ENCODE assay signal across 1 cellular context in genomic region chr12:4153343-4153892, GRCh38.
A peak's percentile ranks its signal among the peaks of the same experiment; 100 is the strongest.
TF ChIP-seq lines count a peak whose summit lies in the region.

No MANE protein-coding gene starts in this region.

TF ChIP-seq in K562, 482 proteins besides CTCF, POLR2A, EP300 and RAD21 (continued from another document and continues in another):
- TF ChIP-seq, protein P1, sequence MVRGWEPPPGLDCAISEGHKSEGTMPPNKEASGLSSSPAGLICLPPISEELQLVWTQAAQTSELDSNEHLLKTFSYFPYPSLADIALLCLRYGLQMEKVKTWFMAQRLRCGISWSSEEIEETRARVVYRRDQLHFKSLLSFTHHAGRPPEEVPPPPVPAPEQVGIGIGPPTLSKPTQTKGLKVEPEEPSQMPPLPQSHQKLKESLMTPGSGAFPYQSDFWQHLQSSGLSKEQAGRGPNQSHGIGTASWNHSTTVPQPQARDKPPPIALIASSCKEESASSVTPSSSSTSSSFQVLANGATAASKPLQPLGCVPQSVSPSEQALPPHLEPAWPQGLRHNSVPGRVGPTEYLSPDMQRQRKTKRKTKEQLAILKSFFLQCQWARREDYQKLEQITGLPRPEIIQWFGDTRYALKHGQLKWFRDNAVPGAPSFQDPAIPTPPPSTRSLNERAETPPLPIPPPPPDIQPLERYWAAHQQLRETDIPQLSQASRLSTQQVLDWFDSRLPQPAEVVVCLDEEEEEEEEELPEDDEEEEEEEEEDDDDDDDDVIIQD (CRISPR knock-in tag; IDR thresholded peaks at IDR 0.05), result no peak
- no peak for TF ChIP-seq THAP12 (CRISPR knock-in tag; IDR thresholded peaks at IDR 0.05)
- peak; percentile 32; the same call in 1 of the 2 replicates for TF ChIP-seq PML (IDR thresholded peaks at IDR 0.05; ENCODE audit: low read length)
- peak; percentile 82 for TF ChIP-seq MTA1 (IDR thresholded peaks at IDR 0.05; ENCODE audit: borderline replicate concordance)
- TF ChIP-seq HCFC1 (IDR thresholded peaks at IDR 0.05; ENCODE audit: low read depth, low read length), result no peak
- no peak for TF ChIP-seq RFX1 (IDR thresholded peaks at IDR 0.05)
- peak; percentile 97 for TF ChIP-seq TFAP4 (CRISPR knock-in tag; IDR thresholded peaks at IDR 0.05; ENCODE audit: borderline replicate concordance)
- peak; percentile 46; the same call in 1 of the 2 replicates for TF ChIP-seq POLR2AphosphoS5 (IDR thresholded peaks at IDR 0.05; ENCODE audit: control insufficient read depth, insufficient read depth, low read depth, low read length)
- TF ChIP-seq JUND (IDR thresholded peaks at IDR 0.05; ENCODE audit: borderline replicate concordance, low read depth, low read length), result peak; percentile 78
- peak; percentile 64; the same call in 1 of the 3 replicates for TF ChIP-seq JUND (tag; IDR thresholded peaks at IDR 0.05; ENCODE audit: borderline replicate concordance, low read depth, low read length)
- peak; percentile 90 for TF ChIP-seq CBFA2T2 (conservative IDR thresholded peaks at IDR 0.05)
- TF ChIP-seq CXXC5 (CRISPR knock-in tag; IDR thresholded peaks at IDR 0.05), result peak; percentile 59; the same call in 1 of the 2 replicates
- TF ChIP-seq, protein P2, sequence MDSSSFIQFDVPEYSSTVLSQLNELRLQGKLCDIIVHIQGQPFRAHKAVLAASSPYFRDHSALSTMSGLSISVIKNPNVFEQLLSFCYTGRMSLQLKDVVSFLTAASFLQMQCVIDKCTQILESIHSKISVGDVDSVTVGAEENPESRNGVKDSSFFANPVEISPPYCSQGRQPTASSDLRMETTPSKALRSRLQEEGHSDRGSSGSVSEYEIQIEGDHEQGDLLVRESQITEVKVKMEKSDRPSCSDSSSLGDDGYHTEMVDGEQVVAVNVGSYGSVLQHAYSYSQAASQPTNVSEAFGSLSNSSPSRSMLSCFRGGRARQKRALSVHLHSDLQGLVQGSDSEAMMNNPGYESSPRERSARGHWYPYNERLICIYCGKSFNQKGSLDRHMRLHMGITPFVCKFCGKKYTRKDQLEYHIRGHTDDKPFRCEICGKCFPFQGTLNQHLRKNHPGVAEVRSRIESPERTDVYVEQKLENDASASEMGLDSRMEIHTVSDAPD (CRISPR knock-in tag; IDR thresholded peaks at IDR 0.05), result no peak
- TF ChIP-seq SAFB2 (IDR thresholded peaks at IDR 0.05; ENCODE audit: borderline replicate concordance, low read depth, low read length, severe bottlenecking), result no peak
- TF ChIP-seq ZEB2 (IDR thresholded peaks at IDR 0.05), result peak; percentile 95
- no peak for TF ChIP-seq CBX1 (IDR thresholded peaks at IDR 0.05; ENCODE audit: low read depth)
- TF ChIP-seq ZNF12 (CRISPR knock-in tag; IDR thresholded peaks at IDR 0.05), result no peak
- peak; percentile 75 for TF ChIP-seq GATAD2B (IDR thresholded peaks at IDR 0.05; ENCODE audit: borderline replicate concordance)
- TF ChIP-seq MEF2A (IDR thresholded peaks at IDR 0.05; ENCODE audit: control insufficient read depth, low read depth, low read length), result peak; percentile 79; the same call in 1 of the 2 replicates
- peak; percentile 71 to 98; a peak in 3 of 4 replicates for TF ChIP-seq TBL1XR1 (IDR thresholded peaks at IDR 0.05; ENCODE audit: low read length in 2 of 2)
- TF ChIP-seq ZNF253 (CRISPR knock-in tag; conservative IDR thresholded peaks at IDR 0.05), result no peak
- TF ChIP-seq ZNF41 (CRISPR knock-in tag; conservative IDR thresholded peaks at IDR 0.05), result no peak
- TF ChIP-seq ZFP36 (IDR thresholded peaks at IDR 0.05; ENCODE audit: low read depth, low read length, partially characterized antibody), result peak; percentile 93
- peak; percentile 95 for TF ChIP-seq SMAD4 (CRISPR knock-in tag; conservative IDR thresholded peaks at IDR 0.05)
- TF ChIP-seq MNT (conservative IDR thresholded peaks at IDR 0.05), result peak; percentile 49 to 78
- peak; percentile 88 for TF ChIP-seq KLF16 (IDR thresholded peaks at IDR 0.05)
- 0 out of 2 replicates have a peak, but pooled peaks have one; percentile 54 for TF ChIP-seq PHF21A (IDR thresholded peaks at IDR 0.05; ENCODE audit: borderline replicate concordance, low read depth)
- TF ChIP-seq THRAP3 (IDR thresholded peaks at IDR 0.05; ENCODE audit: borderline replicate concordance), result no peak
- peak; percentile 98 for TF ChIP-seq STAT5A (IDR thresholded peaks at IDR 0.05; ENCODE audit: borderline replicate concordance, low read length)
- TF ChIP-seq TAF9B (IDR thresholded peaks at IDR 0.05; ENCODE audit: partially characterized antibody), result peak; percentile 97
- peak; percentile 51; the same call in 1 of the 2 replicates for TF ChIP-seq GABPA (tag; conservative IDR thresholded peaks at IDR 0.05; ENCODE audit: low read depth)
- peak; percentile 93 for TF ChIP-seq MEIS2 (IDR thresholded peaks at IDR 0.05; ENCODE audit: partially characterized antibody)
- TF ChIP-seq ZKSCAN8 (CRISPR knock-in tag; IDR thresholded peaks at IDR 0.05), result no peak
- no peak for TF ChIP-seq SRSF3 (IDR thresholded peaks at IDR 0.05; ENCODE audit: insufficient read depth, low read length)
- no peak for TF ChIP-seq ZNF639 (CRISPR knock-in tag; conservative IDR thresholded peaks at IDR 0.05 in 1 of 2, IDR thresholded peaks at IDR 0.05 in 1 of 2)
- TF ChIP-seq, protein P3, sequence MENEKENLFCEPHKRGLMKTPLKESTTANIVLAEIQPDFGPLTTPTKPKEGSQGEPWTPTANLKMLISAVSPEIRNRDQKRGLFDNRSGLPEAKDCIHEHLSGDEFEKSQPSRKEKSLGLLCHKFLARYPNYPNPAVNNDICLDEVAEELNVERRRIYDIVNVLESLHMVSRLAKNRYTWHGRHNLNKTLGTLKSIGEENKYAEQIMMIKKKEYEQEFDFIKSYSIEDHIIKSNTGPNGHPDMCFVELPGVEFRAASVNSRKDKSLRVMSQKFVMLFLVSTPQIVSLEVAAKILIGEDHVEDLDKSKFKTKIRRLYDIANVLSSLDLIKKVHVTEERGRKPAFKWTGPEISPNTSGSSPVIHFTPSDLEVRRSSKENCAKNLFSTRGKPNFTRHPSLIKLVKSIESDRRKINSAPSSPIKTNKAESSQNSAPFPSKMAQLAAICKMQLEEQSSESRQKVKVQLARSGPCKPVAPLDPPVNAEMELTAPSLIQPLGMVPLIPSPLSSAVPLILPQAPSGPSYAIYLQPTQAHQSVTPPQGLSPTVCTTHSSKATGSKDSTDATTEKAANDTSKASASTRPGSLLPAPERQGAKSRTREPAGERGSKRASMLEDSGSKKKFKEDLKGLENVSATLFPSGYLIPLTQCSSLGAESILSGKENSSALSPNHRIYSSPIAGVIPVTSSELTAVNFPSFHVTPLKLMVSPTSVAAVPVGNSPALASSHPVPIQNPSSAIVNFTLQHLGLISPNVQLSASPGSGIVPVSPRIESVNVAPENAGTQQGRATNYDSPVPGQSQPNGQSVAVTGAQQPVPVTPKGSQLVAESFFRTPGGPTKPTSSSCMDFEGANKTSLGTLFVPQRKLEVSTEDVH (IDR thresholded peaks at IDR 0.05; ENCODE audit: low read depth, partially characterized antibody), result peak; percentile 87
- peak in 1 of 2 experiments; percentile 80; a peak in 2 of 4 replicates for TF ChIP-seq HDAC1 (IDR thresholded peaks at IDR 0.05)
- peak; percentile 37; the same call in 1 of the 2 replicates for TF ChIP-seq ZFX (CRISPR knock-in tag; IDR thresholded peaks at IDR 0.05)
- peak in 1 of 2 experiments; percentile 83; a peak in 2 of 4 replicates for TF ChIP-seq ARNT (IDR thresholded peaks at IDR 0.05)
- peak; percentile 27; the same call in 1 of the 2 replicates for TF ChIP-seq BCOR (IDR thresholded peaks at IDR 0.05)
- TF ChIP-seq DACH1 (IDR thresholded peaks at IDR 0.05; ENCODE audit: partially characterized antibody), result peak; percentile 83
- TF ChIP-seq EHMT2 (IDR thresholded peaks at IDR 0.05), result peak; percentile 34; the same call in 1 of the 2 replicates
- TF ChIP-seq PBX2 (CRISPR knock-in tag; IDR thresholded peaks at IDR 0.05; ENCODE audit: low read depth), result no peak
- TF ChIP-seq PBX2 (tag; conservative IDR thresholded peaks at IDR 0.05; ENCODE audit: low read depth), result peak; percentile 59
